ENCODE assay signal across 8 cellular contexts in the genomic region with DNA sequence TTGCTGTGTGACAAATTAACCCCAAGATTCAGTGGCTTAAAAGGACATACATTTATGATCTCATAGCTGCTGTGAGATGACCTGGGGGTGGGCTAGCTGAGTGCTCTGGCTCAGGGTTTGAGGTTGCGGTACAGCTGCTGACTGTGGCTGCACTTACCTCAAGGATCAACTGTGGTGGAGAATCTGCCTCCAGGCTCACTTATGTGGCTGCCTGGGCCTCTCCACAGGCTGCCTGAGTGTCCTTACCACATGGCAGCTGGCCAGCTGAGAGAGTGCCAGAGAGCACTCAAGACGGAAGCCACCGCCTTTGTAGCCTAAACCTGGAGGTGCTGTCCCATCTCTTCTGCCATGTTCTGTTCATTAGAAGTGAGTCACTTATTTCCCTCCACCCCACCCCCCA. TPM values are rescaled to one million over a fixed set of nuclear protein-coding genes. Genes with fewer than 3 reads are reported as not detected.
DNase-seq lines count a peak whose midpoint lies in the region; ATAC-seq and TF ChIP-seq lines count a peak whose summit lies in the region.

No MANE protein-coding gene starts in this region.

- H3K4me1 ChIP-seq in PC-3 (ENCODE audit: insufficient read depth, low read length): peaks cover 25% of the 10 kb centered on the region

- no peak for TF ChIP-seq POLR2A in erythroblast (IDR thresholded peaks at IDR 0.05; ENCODE audit: low read length)

- BruUV-seq in PC-3 (replicated peaks; lab: Mats Ljungman, UMichigan): no TSS peak

- POLR2A ChIA-PET in PC-3 (lab: Charles Lee; ENCODE audit: unreplicated experiment): no interaction called here

- no peaks in the 10 kb centered on the region for H3K9me3 Mint-ChIP-seq in activated naive CD4-positive, alpha-beta T cell treated with anti-CD3 and anti-CD28 coated beads for 36 hours
- H3K9me3 Mint-ChIP-seq in stimulated activated effector memory CD8-positive, alpha-beta T cell treated with anti-CD3 and anti-CD28 coated beads, Interleukin-12 subunit alpha, Interleukin-12 subunit beta, amount 100 ng/mL, for 72 hours: no peaks in the 10 kb centered on the region

- H3K9ac ChIP-seq in PC-3 (ENCODE audit: low read length): no peak overlapping the region

- no peak for TF ChIP-seq CTCF in PC-3 (conservative IDR thresholded peaks at IDR 0.05; ENCODE audit: low read depth, low read length)

- H3K36me3 ChIP-seq in PC-3 (ENCODE audit: low read depth, low read length): no peaks in the 10 kb centered on the region

- no peaks in the 10 kb centered on the region for H3K27me3 ChIP-seq in PC-3 (ENCODE audit: low read length)

- H3K9me2 ChIP-seq in PC-3 (replicated peaks; ENCODE audit: low read length): no peaks in the 10 kb centered on the region

- peak; percentile 37 for ATAC-seq in PC-3
- ATAC-seq in stimulated activated effector memory CD8-positive, alpha-beta T cell treated with anti-CD3 and anti-CD28 coated beads, Interleukin-12 subunit alpha, Interleukin-12 subunit beta, amount 100 ng/mL, for 72 hours: peak; percentile 88
- no peak for ATAC-seq in HG02852 (IDR thresholded peaks at IDR 0.05; ENCODE audit: unreplicated experiment)
- no peak for ATAC-seq in HG02970 (IDR thresholded peaks at IDR 0.05; ENCODE audit: low FRiP score, unreplicated experiment)

- H4K20me1 ChIP-seq in PC-3 (ENCODE audit: low read length): no peaks in the 10 kb centered on the region

- no peak overlapping the region for H3K27ac Mint-ChIP-seq in activated naive CD4-positive, alpha-beta T cell treated with anti-CD3 and anti-CD28 coated beads for 36 hours
- no peak overlapping the region for H3K27ac Mint-ChIP-seq in stimulated activated effector memory CD8-positive, alpha-beta T cell treated with anti-CD3 and anti-CD28 coated beads, Interleukin-12 subunit alpha, Interleukin-12 subunit beta, amount 100 ng/mL, for 72 hours

- H3K9me3 ChIP-seq in PC-3 (ENCODE audit: low read length): no peaks in the 10 kb centered on the region

- CTCF ChIA-PET in activated naive CD4-positive, alpha-beta T cell treated with anti-CD3 and anti-CD28 coated beads for 36 hours (lab: Charles Lee): interaction anchor here (0.7 to 6.9 kb wide), 4 partner anchors 16 to 79 kb away, joined by 3 to 79 read pairs (median 4); a partner anchor contains a TSS
- CTCF ChIA-PET in PC-3 (lab: Charles Lee): interaction anchor here (0.6 to 0.7 kb wide), 2 partner anchors 235 to 340 kb away, joined by 3 read pairs; no protein-coding TSS in a partner anchor

- H3K27me3 Mint-ChIP-seq in activated naive CD4-positive, alpha-beta T cell treated with anti-CD3 and anti-CD28 coated beads for 36 hours (ENCODE audit: low read depth): peaks cover 85% of the 10 kb centered on the region

- no peaks in the 10 kb centered on the region for H3K36me3 Mint-ChIP-seq in activated naive CD4-positive, alpha-beta T cell treated with anti-CD3 and anti-CD28 coated beads for 36 hours (ENCODE audit: low read depth)
- H3K36me3 Mint-ChIP-seq in stimulated activated effector memory CD8-positive, alpha-beta T cell treated with anti-CD3 and anti-CD28 coated beads, Interleukin-12 subunit alpha, Interleukin-12 subunit beta, amount 100 ng/mL, for 72 hours: no peaks in the 10 kb centered on the region

- no peak overlapping the region for H2AFZ ChIP-seq in PC-3 (ENCODE audit: low read length)

- H3K4me1 Mint-ChIP-seq in activated naive CD4-positive, alpha-beta T cell treated with anti-CD3 and anti-CD28 coated beads for 36 hours (ENCODE audit: low read depth): peaks cover 14% of the 10 kb centered on the region
- H3K4me1 Mint-ChIP-seq in stimulated activated effector memory CD8-positive, alpha-beta T cell treated with anti-CD3 and anti-CD28 coated beads, Interleukin-12 subunit alpha, Interleukin-12 subunit beta, amount 100 ng/mL, for 72 hours: peaks cover 41% of the 10 kb centered on the region

- H3K4me2 ChIP-seq in PC-3 (ENCODE audit: low read length): peak overlapping the region; percentile 11

- peaks cover 6% of the 10 kb centered on the region for H3F3A ChIP-seq in PC-3 (ENCODE audit: low read length, unreplicated experiment)

- H3K27ac ChIP-seq in PC-3 (ENCODE audit: low read length): no peak overlapping the region

- H3K4me3 ChIP-seq in PC-3 (ENCODE audit: low read length): no peak overlapping the region

- no peaks in the 10 kb centered on the region for H3K79me2 ChIP-seq in PC-3 (ENCODE audit: low read length)

- no peak overlapping the region for H3K4me3 Mint-ChIP-seq in activated naive CD4-positive, alpha-beta T cell treated with anti-CD3 and anti-CD28 coated beads for 36 hours
- no peak overlapping the region for H3K4me3 Mint-ChIP-seq in stimulated activated effector memory CD8-positive, alpha-beta T cell treated with anti-CD3 and anti-CD28 coated beads, Interleukin-12 subunit alpha, Interleukin-12 subunit beta, amount 100 ng/mL, for 72 hours

- peak; percentile 69 for DNase-seq in activated naive CD4-positive, alpha-beta T cell treated with anti-CD3 and anti-CD28 coated beads for 36 hours
- DNase-seq in activated naive CD4-positive, alpha-beta T cell (lab: John Stamatoyannopoulos, UW): no peak
- DNase-seq in PC-3 (peak; percentile 98), erythroblast (lab: John Stamatoyannopoulos, UW) (peak; percentile 57 to 61), amygdala (lab: John Stamatoyannopoulos, UW) (no peak)
- peak; percentile 33 to 68 for DNase-seq in stimulated activated effector memory CD8-positive, alpha-beta T cell treated with anti-CD3 and anti-CD28 coated beads, Interleukin-12 subunit alpha, Interleukin-12 subunit beta, amount 100 ng/mL, for 72 hours (ENCODE audit: low spot score in 2 of 2)

- intact Hi-C loops in activated naive CD4-positive, alpha-beta T cell treated with anti-CD3 and anti-CD28 coated beads for 36 hours (cut with micrococcal nuclease): no loop called here
- intact Hi-C loops in PC-3 (cut with micrococcal nuclease): loop anchor here (2.0 kb wide), 1 partner anchor 87 kb away; no protein-coding TSS in a partner anchor

RNA-seq across cellular contexts. Expression of a gene that starts 5.7 kb away (rescaled TPM):
- total RNA-seq in activated naive CD4-positive, alpha-beta T cell treated with anti-CD3 and anti-CD28 coated beads for 36 hours: not detected
- 0.11 TPM in 1 of 2 replicates, not detected in the other for total RNA-seq in PC-3 (2014; rRNA removed)

RNA-seq across cellular contexts. Expression of a gene that starts 32.7 kb away (rescaled TPM):
- total RNA-seq in activated naive CD4-positive, alpha-beta T cell treated with anti-CD3 and anti-CD28 coated beads for 36 hours: not detected
- 10.3 and 11.9 TPM in 2 replicates for total RNA-seq in PC-3 (2014; rRNA removed)

Comparison
In these comparisons a context has a peak if more than half of its experiments do, and no peak if none do; other contexts are left out.
1. DNase-seq: peak in activated naive CD4-positive, alpha-beta T cell treated with anti-CD3 and anti-CD28 coated beads for 36 hours (single experiment), PC-3 (single experiment), erythroblast (2 of 2) and stimulated activated effector memory CD8-positive, alpha-beta T cell treated with anti-CD3 and anti-CD28 coated beads, Interleukin-12 subunit alpha, Interleukin-12 subunit beta, amount 100 ng/mL, for 72 hours (2 of 2); none in activated naive CD4-positive, alpha-beta T cell (0 of 4) and amygdala (0 of 56).
2. ATAC-seq: peak in PC-3 (single experiment) and stimulated activated effector memory CD8-positive, alpha-beta T cell treated with anti-CD3 and anti-CD28 coated beads, Interleukin-12 subunit alpha, Interleukin-12 subunit beta, amount 100 ng/mL, for 72 hours (single experiment); none in HG02852 (single experiment) and HG02970 (single experiment).
3. RNA of a gene that starts 32.7 kb away (total RNA-seq): 10.3 to 11.9 TPM in PC-3; not detected in activated naive CD4-positive, alpha-beta T cell treated with anti-CD3 and anti-CD28 coated beads for 36 hours; every median in the first group is over 10 times any median in the second.